In the genomic region with DNA sequence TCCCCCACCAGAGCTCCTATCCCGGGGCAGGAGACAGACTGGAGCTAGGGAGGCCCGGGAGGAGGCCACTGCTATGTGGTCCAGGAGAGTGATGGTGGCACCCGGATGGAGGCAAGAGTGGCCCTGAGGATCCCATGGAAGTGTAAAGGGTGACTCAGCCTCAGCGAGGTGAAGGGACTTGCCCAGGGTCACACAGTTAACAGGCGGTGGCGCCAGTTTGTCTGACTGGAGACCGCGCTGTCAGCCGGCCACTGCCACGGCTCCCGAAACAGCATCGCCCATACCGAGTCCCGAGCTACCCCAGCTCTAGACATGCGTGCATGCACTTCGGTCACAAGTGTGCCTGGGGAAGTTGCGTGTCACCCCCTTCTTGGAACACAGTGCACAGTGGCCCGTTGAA, we compare ENCODE assay signal across 13 cellular contexts.
DNase-seq lines count a peak whose midpoint lies in the region; ATAC-seq, FAIRE-seq and TF ChIP-seq lines count a peak whose summit lies in the region.
"Had no signal": no experiment of that assay in that cellular context is flagged by ENCODE, and none has a peak within 500 bp of the region (broad histone marks: within the 10 kb centered on the region; RNA-seq: fewer than 3 reads in every experiment).

No MANE protein-coding gene starts in this region.

- POLR2A ChIA-PET in HepG2 (lab: Yijun Ruan, JAX), result no interaction called here

- H3K79me2 ChIP-seq in HepG2 (ENCODE audit: insufficient read depth, low read length), result no peaks in the 10 kb centered on the region

- H3K9me3 Mint-ChIP-seq in mesothelial cell of epicardium, result no peaks in the 10 kb centered on the region
- no peaks in the 10 kb centered on the region for H3K9me3 Mint-ChIP-seq in activated T-helper 1 cell treated with anti-CD3 and anti-CD28 coated beads, Interleukin-12 subunit alpha, Interleukin-12 subunit beta, Interleukin-2, Interleukin-4 antibody, amounts not matched to agents 30 ng/mL and 10 ng/mL and 1 ng/mL, durations not matched to agents 14 hours and 24 hours and 36 hours
- H3K9me3 Mint-ChIP-seq: CD8-positive, alpha-beta memory T cell had no signal

- DNase-seq in HepG2 (ENCODE audit: low spot score) (no peak), right lobe of liver (no peak), mesothelial cell of epicardium (ENCODE audit: low spot score in 2 of 2, unreplicated experiment in 2 of 2) (no peak)
- DNase-seq in activated CD4-positive, alpha-beta T cell treated with anti-CD3 and anti-CD28 coated beads, Interleukin-2, amount 50 U/mL, for 1 hour, result no peak
- DNase-seq in activated T-helper 1 cell treated with anti-CD3 and anti-CD28 coated beads, Interleukin-12 subunit alpha, Interleukin-12 subunit beta, Interleukin-2, Interleukin-4 antibody, amounts not matched to agents 30 ng/mL and 10 ng/mL and 1 ng/mL, durations not matched to agents 14 hours and 24 hours and 36 hours (ENCODE audit: low spot score), result no peak
- DNase-seq: CD8-positive, alpha-beta memory T cell had no signal

- H3K27ac Mint-ChIP-seq in mesothelial cell of epicardium, result peak overlapping the region; percentile 72
- H3K27ac Mint-ChIP-seq in activated T-helper 1 cell treated with anti-CD3 and anti-CD28 coated beads, Interleukin-12 subunit alpha, Interleukin-12 subunit beta, Interleukin-2, Interleukin-4 antibody, amounts not matched to agents 30 ng/mL and 10 ng/mL and 1 ng/mL, durations not matched to agents 14 hours and 24 hours and 36 hours, result no peak overlapping the region

- FAIRE-seq in HepG2 (lab: Jason Lieb, UNC), result no peak
- FAIRE-seq: GM18507, H54 had no signal

- BruUV-seq in HepG2 (replicated peaks; lab: Mats Ljungman, UMichigan), result no TSS peak

- CTCF ChIA-PET in HepG2 (lab: Yijun Ruan, JAX; ENCODE audit: low intra/inter-chr PET ratio, low total read pairs), result no interaction called here

- 51% methylated on average over 3 of the region's 18 CpGs for WGBS in HepG2 (ENCODE audit: low lambda C conversion rate)
- 76% methylated on average over 3 of the region's 18 CpGs for WGBS in right lobe of liver (ENCODE audit: insufficient coverage, low coverage, low lambda C conversion rate, missing lambda C conversion rate)

- 0 out of 2 replicates have a peak overlapping the region, but pooled peaks have one; percentile 7 for H3K4me2 ChIP-seq in HepG2 (ENCODE audit: low read depth, low read length)
- H3K4me2 ChIP-seq: BLaER1 had no signal

- H3K27ac ChIP-seq in HepG2 (ENCODE audit: extremely low read length, insufficient read depth, low read length) (no peak overlapping the region), right lobe of liver (no peak overlapping the region), VCaP (peak overlapping the region; percentile 94)
- H3K27ac ChIP-seq: BLaER1, GM23248 had no signal

- H4K20me1 ChIP-seq in HepG2 (ENCODE audit: insufficient read depth, low read length), result no peaks in the 10 kb centered on the region
- H4K20me1 ChIP-seq: BLaER1 had no signal

- TF ChIP-seq POLR2A in HepG2 (IDR thresholded peaks at IDR 0.05; ENCODE audit: insufficient read depth in 1 of 2, low read depth in 2 of 2, low read length in 2 of 2), result no peak
- no peak for TF ChIP-seq POLR2A in right lobe of liver (IDR thresholded peaks at IDR 0.05)

- TF ChIP-seq RAD21 in HepG2 (CRISPR knock-in tag; IDR thresholded peaks at IDR 0.05), result no peak

- H3K9me3 ChIP-seq in HepG2 (ENCODE audit: low read length) (no peaks in the 10 kb centered on the region), right lobe of liver (no peaks in the 10 kb centered on the region)
- H3K9me3 ChIP-seq: BLaER1, Caco-2 had no signal

- peaks cover 64% of the 10 kb centered on the region for H3K4me1 ChIP-seq in HepG2 (ENCODE audit: insufficient read depth, low read length)
- no peaks in the 10 kb centered on the region for H3K4me1 ChIP-seq in right lobe of liver
- H3K4me1 ChIP-seq: BLaER1 had no signal

- TF ChIP-seq CTCF in HepG2 (CRISPR knock-in tag; IDR thresholded peaks at IDR 0.05) (no peak), right lobe of liver (IDR thresholded peaks at IDR 0.05) (no peak), VCaP (conservative IDR thresholded peaks at IDR 0.05) (no peak), mesothelial cell of epicardium (IDR thresholded peaks at IDR 0.05; ENCODE audit: unreplicated experiment) (no peak)

- H2AFZ ChIP-seq in HepG2 (ENCODE audit: low read length), result no peak overlapping the region
- H2AFZ ChIP-seq: GM23248 had no signal

- in situ Hi-C loops in HepG2 (cut with HindIII; ENCODE audit: extremely low pct_ligation_motif_present, low pct_unique_long_range_greater_than_20kb), result no loop called here

- no peak overlapping the region for H3K9ac ChIP-seq in HepG2 (ENCODE audit: insufficient read depth, low read depth, low read length)
- H3K9ac ChIP-seq: BLaER1, GM23248 had no signal

- H3K36me3 Mint-ChIP-seq in mesothelial cell of epicardium, result no peaks in the 10 kb centered on the region
- no peaks in the 10 kb centered on the region for H3K36me3 Mint-ChIP-seq in activated T-helper 1 cell treated with anti-CD3 and anti-CD28 coated beads, Interleukin-12 subunit alpha, Interleukin-12 subunit beta, Interleukin-2, Interleukin-4 antibody, amounts not matched to agents 30 ng/mL and 10 ng/mL and 1 ng/mL, durations not matched to agents 14 hours and 24 hours and 36 hours (ENCODE audit: low read depth)
- H3K36me3 Mint-ChIP-seq: CD8-positive, alpha-beta memory T cell had no signal

- H3K27me3 Mint-ChIP-seq in mesothelial cell of epicardium (ENCODE audit: low read depth), result no peaks in the 10 kb centered on the region
- no peaks in the 10 kb centered on the region for H3K27me3 Mint-ChIP-seq in activated T-helper 1 cell treated with anti-CD3 and anti-CD28 coated beads, Interleukin-12 subunit alpha, Interleukin-12 subunit beta, Interleukin-2, Interleukin-4 antibody, amounts not matched to agents 30 ng/mL and 10 ng/mL and 1 ng/mL, durations not matched to agents 14 hours and 24 hours and 36 hours (ENCODE audit: insufficient read depth)

- peak overlapping the region in 1 of 3 experiments; percentile 5; a peak in 1 of 6 replicates for H3K4me3 ChIP-seq in HepG2 (replicated peaks in 1 of 3; ENCODE audit: insufficient read depth in 1 of 3, low read depth in 2 of 3, low read length in 3 of 3)
- H3K4me3 ChIP-seq in right lobe of liver, result no peak overlapping the region
- H3K4me3 ChIP-seq: BLaER1, GM23248 had no signal

- intact Hi-C loops in HepG2 (cut with micrococcal nuclease; ENCODE audit: unreplicated experiment) (loop anchor here (5.0 kb wide), 1 partner anchor 205 kb away; no protein-coding TSS in a partner anchor), right lobe of liver (cut with DNase I) (no loop called here)
- intact Hi-C loops in activated T-helper 1 cell treated with anti-CD3 and anti-CD28 coated beads, Interleukin-12 subunit alpha, Interleukin-12 subunit beta, Interleukin-2, Interleukin-4 antibody, amounts not matched to agents 30 ng/mL and 10 ng/mL and 1 ng/mL, durations not matched to agents 14 hours and 24 hours and 36 hours (cut with micrococcal nuclease), result no loop called here

- peaks cover 1 to 8% of the 10 kb centered on the region in 2 experiments; a peak in 1 of 5 replicates for H3K27me3 ChIP-seq in HepG2 (ENCODE audit: control insufficient read depth in 1 of 2, insufficient read depth in 2 of 2, low read length in 2 of 2)
- no peaks in the 10 kb centered on the region for H3K27me3 ChIP-seq in right lobe of liver
- H3K27me3 ChIP-seq: BLaER1 had no signal

- ATAC-seq in HepG2 (peak; percentile 10; the same call in 2 of the 3 replicates), right lobe of liver (no peak), HG02970 (IDR thresholded peaks at IDR 0.05; ENCODE audit: low FRiP score, unreplicated experiment) (no peak)

- H3K4me3 Mint-ChIP-seq in mesothelial cell of epicardium, result no peak overlapping the region
- H3K4me3 Mint-ChIP-seq in activated T-helper 1 cell treated with anti-CD3 and anti-CD28 coated beads, Interleukin-12 subunit alpha, Interleukin-12 subunit beta, Interleukin-2, Interleukin-4 antibody, amounts not matched to agents 30 ng/mL and 10 ng/mL and 1 ng/mL, durations not matched to agents 14 hours and 24 hours and 36 hours, result no peak overlapping the region
- H3K4me3 Mint-ChIP-seq: CD8-positive, alpha-beta memory T cell had no signal

- TF ChIP-seq EP300 in HepG2 (IDR thresholded peaks at IDR 0.05; ENCODE audit: low read depth in 2 of 2, low read length in 2 of 2) (no peak), HepG2 (CRISPR knock-in tag; IDR thresholded peaks at IDR 0.05; ENCODE audit: borderline replicate concordance) (no peak)

- peaks cover 37% of the 10 kb centered on the region for H3K4me1 Mint-ChIP-seq in mesothelial cell of epicardium
- no peaks in the 10 kb centered on the region for H3K4me1 Mint-ChIP-seq in activated T-helper 1 cell treated with anti-CD3 and anti-CD28 coated beads, Interleukin-12 subunit alpha, Interleukin-12 subunit beta, Interleukin-2, Interleukin-4 antibody, amounts not matched to agents 30 ng/mL and 10 ng/mL and 1 ng/mL, durations not matched to agents 14 hours and 24 hours and 36 hours (ENCODE audit: low read depth)
- H3K4me1 Mint-ChIP-seq: CD8-positive, alpha-beta memory T cell had no signal

- H3K36me3 ChIP-seq in HepG2 (replicated peaks in 1 of 2; ENCODE audit: control insufficient read depth in 1 of 2, insufficient read depth in 2 of 2, low read length in 2 of 2) (no peaks in the 10 kb centered on the region), right lobe of liver (no peaks in the 10 kb centered on the region)
- H3K36me3 ChIP-seq: BLaER1 had no signal

TF ChIP-seq in HepG2, 621 proteins besides CTCF, POLR2A, EP300 and RAD21 (continues in another document):
- TF ChIP-seq, protein P1, sequence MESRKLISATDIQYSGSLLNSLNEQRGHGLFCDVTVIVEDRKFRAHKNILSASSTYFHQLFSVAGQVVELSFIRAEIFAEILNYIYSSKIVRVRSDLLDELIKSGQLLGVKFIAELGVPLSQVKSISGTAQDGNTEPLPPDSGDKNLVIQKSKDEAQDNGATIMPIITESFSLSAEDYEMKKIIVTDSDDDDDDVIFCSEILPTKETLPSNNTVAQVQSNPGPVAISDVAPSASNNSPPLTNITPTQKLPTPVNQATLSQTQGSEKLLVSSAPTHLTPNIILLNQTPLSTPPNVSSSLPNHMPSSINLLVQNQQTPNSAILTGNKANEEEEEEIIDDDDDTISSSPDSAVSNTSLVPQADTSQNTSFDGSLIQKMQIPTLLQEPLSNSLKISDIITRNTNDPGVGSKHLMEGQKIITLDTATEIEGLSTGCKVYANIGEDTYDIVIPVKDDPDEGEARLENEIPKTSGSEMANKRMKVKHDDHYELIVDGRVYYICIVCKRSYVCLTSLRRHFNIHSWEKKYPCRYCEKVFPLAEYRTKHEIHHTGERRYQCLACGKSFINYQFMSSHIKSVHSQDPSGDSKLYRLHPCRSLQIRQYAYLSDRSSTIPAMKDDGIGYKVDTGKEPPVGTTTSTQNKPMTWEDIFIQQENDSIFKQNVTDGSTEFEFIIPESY (CRISPR knock-in tag; IDR thresholded peaks at IDR 0.05), result peak; percentile 19
- no peak for TF ChIP-seq EHMT2 (IDR thresholded peaks at IDR 0.05; ENCODE audit: borderline replicate concordance, low read depth, low read length)
- TF ChIP-seq FOSL2 (CRISPR knock-in tag; IDR thresholded peaks at IDR 0.05), result peak; percentile 34
- peak; percentile 66; the same call in 1 of the 2 replicates for TF ChIP-seq ZNF768 (CRISPR knock-in tag; IDR thresholded peaks at IDR 0.05)
- no peak for TF ChIP-seq ZNF777 (CRISPR knock-in tag; IDR thresholded peaks at IDR 0.05)
- no peak for TF ChIP-seq SMARCC2 (IDR thresholded peaks at IDR 0.05)
